In genomic region chr1:204491653-204492052, GRCh38 we compare ENCODE assay signal across 14 cellular contexts. TPM values are rescaled to one million over a fixed set of nuclear protein-coding genes. Genes with fewer than 3 reads are reported as not detected.
DNase-seq lines count a peak whose midpoint lies in the region; ATAC-seq and TF ChIP-seq lines count a peak whose summit lies in the region.
"Had no signal": no experiment of that assay in that cellular context is flagged by ENCODE, and none has a peak within 500 bp of the region (broad histone marks: within the 10 kb centered on the region; RNA-seq: fewer than 3 reads in every experiment).

No MANE protein-coding gene starts in this region.

- intact Hi-C loops in activated CD4-positive, alpha-beta T cell treated with anti-CD3 and anti-CD28 coated beads for 36 hours (cut with DNase I, micrococcal nuclease): no loop called here
- intact Hi-C loops in PC-9 (cut with micrococcal nuclease; ENCODE audit: unreplicated experiment): loop anchor here (10.0 kb wide), 1 partner anchor 417 kb away; the partner anchor contains the start of gene SOX13
- intact Hi-C loops in left lung (cut with DNase I): no loop called here
- intact Hi-C loops in head of caudate nucleus (cut with DNase I): no loop called here

- POLR2A ChIA-PET in activated CD4-positive, alpha-beta T cell treated with anti-CD3 and anti-CD28 coated beads for 36 hours (lab: Charles Lee): no interaction called here
- POLR2A ChIA-PET in PC-9 (lab: Charles Lee; ENCODE audit: unreplicated experiment): interaction anchor here (0.6 kb wide), 1 partner anchor 93 kb away, joined by 3 read pairs; no protein-coding TSS in a partner anchor

- no peaks in the 10 kb centered on the region for H3K9me2 ChIP-seq in PC-9 (ENCODE audit: insufficient read depth)

- BruUV-seq in PC-9 (replicated peaks; lab: Mats Ljungman, UMichigan): no TSS peak

- H3K36me3 Mint-ChIP-seq in activated CD4-positive, alpha-beta T cell treated with anti-CD3 and anti-CD28 coated beads for 36 hours (ENCODE audit: low read depth): peaks cover 11% of the 10 kb centered on the region
- H3K36me3 Mint-ChIP-seq in immature natural killer cell: peaks cover 3 to 6% (median 5%) of the 10 kb centered on the region in 3 donors
- H3K36me3 Mint-ChIP-seq in stimulated activated naive B cell treated with anti-CD40 and anti-IgM and Interleukin-4, amounts not matched to agents 10 μg/mL and 1 μg/mL and 100 μg/mL, for 72 hours: peaks cover 22 to 39% of the 10 kb centered on the region in 2 donors

- H3K79me2 ChIP-seq in PC-9 (ENCODE audit: low read depth): peaks cover 77% of the 10 kb centered on the region

- peak overlapping the region; percentile 92 for H3K27ac ChIP-seq in PC-9
- H3K27ac ChIP-seq in left lung: peak overlapping the region in 1 of 2 donors; percentile 93

- no peaks in the 10 kb centered on the region for H3K9me3 ChIP-seq in PC-9 (ENCODE audit: insufficient read depth, low read depth)
- H3K9me3 ChIP-seq in left lung: no peaks in the 10 kb centered on the region
- H3K9me3 ChIP-seq: suprapubic skin had no signal

- no peak overlapping the region for H2AFZ ChIP-seq in PC-9

- H3K9me3 Mint-ChIP-seq in activated CD4-positive, alpha-beta T cell treated with anti-CD3 and anti-CD28 coated beads for 36 hours (ENCODE audit: low read depth): no peaks in the 10 kb centered on the region
- no peaks in the 10 kb centered on the region for H3K9me3 Mint-ChIP-seq in immature natural killer cell
- no peaks in the 10 kb centered on the region for H3K9me3 Mint-ChIP-seq in stimulated activated naive B cell treated with anti-CD40 and anti-IgM and Interleukin-4, amounts not matched to agents 10 μg/mL and 1 μg/mL and 100 μg/mL, for 72 hours

- H3K4me3 Mint-ChIP-seq in activated CD4-positive, alpha-beta T cell treated with anti-CD3 and anti-CD28 coated beads for 36 hours: no peak overlapping the region
- peak overlapping the region in 3 of 5 donors; percentile 10 to 89 (median 30) for H3K4me3 Mint-ChIP-seq in immature natural killer cell
- peak overlapping the region; percentile 98 for H3K4me3 Mint-ChIP-seq in stimulated activated naive B cell treated with anti-CD40 and anti-IgM and Interleukin-4, amounts not matched to agents 10 μg/mL and 1 μg/mL and 100 μg/mL, for 72 hours

- H3K4me3 ChIP-seq in PC-9: peak overlapping the region; percentile 94
- no peak overlapping the region for H3K4me3 ChIP-seq in left lung

- ATAC-seq in activated CD4-positive, alpha-beta T cell treated with anti-CD3 and anti-CD28 coated beads for 36 hours: no peak
- ATAC-seq in stimulated activated naive B cell treated with anti-CD40 and anti-IgM and Interleukin-4, amounts not matched to agents 10 μg/mL and 1 μg/mL and 100 μg/mL, for 72 hours (replicated peaks): no peak
- no peak for ATAC-seq in left lung

- H3F3A ChIP-seq in PC-9 (ENCODE audit: insufficient read depth, low read depth): peaks cover 37% of the 10 kb centered on the region

- H3K4me1 Mint-ChIP-seq in activated CD4-positive, alpha-beta T cell treated with anti-CD3 and anti-CD28 coated beads for 36 hours: peaks cover 65% of the 10 kb centered on the region
- peaks cover 51 to 52% of the 10 kb centered on the region in 2 donors for H3K4me1 Mint-ChIP-seq in immature natural killer cell
- peaks cover 54 to 77% of the 10 kb centered on the region in 2 donors for H3K4me1 Mint-ChIP-seq in stimulated activated naive B cell treated with anti-CD40 and anti-IgM and Interleukin-4, amounts not matched to agents 10 μg/mL and 1 μg/mL and 100 μg/mL, for 72 hours

- H4K20me1 ChIP-seq in PC-9 (ENCODE audit: insufficient read depth): peaks cover 9% of the 10 kb centered on the region

- CTCF ChIA-PET in activated CD4-positive, alpha-beta T cell treated with anti-CD3 and anti-CD28 coated beads for 36 hours (lab: Charles Lee): interaction anchor here (0.6 to 18.6 kb wide), 8 partner anchors 9 to 221 kb away, joined by 3 to 910 read pairs (median 4); no protein-coding TSS in a partner anchor
- CTCF ChIA-PET in PC-9 (lab: Charles Lee): interaction anchor here (3.6 kb wide), 1 partner anchor 44 kb away, joined by 27 read pairs; no protein-coding TSS in a partner anchor

- TF ChIP-seq CTCF in PC-9 (conservative IDR thresholded peaks at IDR 0.05): no peak
- TF ChIP-seq CTCF in left lung (IDR thresholded peaks at IDR 0.05): no peak

- H3K27me3 Mint-ChIP-seq in activated CD4-positive, alpha-beta T cell treated with anti-CD3 and anti-CD28 coated beads for 36 hours: no peaks in the 10 kb centered on the region
- peaks cover 0 to 6% (median 6%) of the 10 kb centered on the region in 3 donors for H3K27me3 Mint-ChIP-seq in immature natural killer cell (ENCODE audit: low read depth in 3 of 3)
- no peaks in the 10 kb centered on the region for H3K27me3 Mint-ChIP-seq in stimulated activated naive B cell treated with anti-CD40 and anti-IgM and Interleukin-4, amounts not matched to agents 10 μg/mL and 1 μg/mL and 100 μg/mL, for 72 hours

- no peaks in the 10 kb centered on the region for H3K27me3 ChIP-seq in PC-9 (ENCODE audit: insufficient read depth, low read depth)
- peaks cover 0 to 23% of the 10 kb centered on the region in 2 donors for H3K27me3 ChIP-seq in left lung
- H3K27me3 ChIP-seq: suprapubic skin had no signal

- peak overlapping the region; percentile 96 for H3K4me2 ChIP-seq in PC-9

- peak overlapping the region; percentile 49 for H3K27ac Mint-ChIP-seq in activated CD4-positive, alpha-beta T cell treated with anti-CD3 and anti-CD28 coated beads for 36 hours
- H3K27ac Mint-ChIP-seq in immature natural killer cell: peak overlapping the region in 3 of 6 donors; percentile 24 to 48 (median 28)
- H3K27ac Mint-ChIP-seq in stimulated activated naive B cell treated with anti-CD40 and anti-IgM and Interleukin-4, amounts not matched to agents 10 μg/mL and 1 μg/mL and 100 μg/mL, for 72 hours: no peak overlapping the region

- peaks cover 27% of the 10 kb centered on the region; the same call in 1 of the 2 replicates for H3K36me3 ChIP-seq in PC-9 (ENCODE audit: low read depth)
- H3K36me3 ChIP-seq in left lung: no peaks in the 10 kb centered on the region
- H3K36me3 ChIP-seq: suprapubic skin had no signal

- DNase-seq in activated CD4-positive, alpha-beta T cell treated with anti-CD3 and anti-CD28 coated beads for 36 hours: no peak
- DNase-seq in activated CD4-positive, alpha-beta T cell treated with anti-CD3 and anti-CD28 coated beads for 1 hour: no peak
- DNase-seq in PC-9 (no peak), immature natural killer cell (no peak), left lung (no peak), head of caudate nucleus (no peak), SW 1271 (lab: John Stamatoyannopoulos, UW) (no peak)
- DNase-seq in stimulated activated naive B cell treated with anti-CD40 and anti-IgM and Interleukin-4, amounts not matched to agents 10 μg/mL and 1 μg/mL and 100 μg/mL, for 72 hours: no peak
- DNase-seq: DMS153, hippocampal formation, mammary epithelial cell, NCI-H2171, OCI-M1 had no signal

- H3K4me1 ChIP-seq in PC-9 (replicated peaks; ENCODE audit: insufficient read depth): peaks cover 47% of the 10 kb centered on the region
- peaks cover 14 to 35% of the 10 kb centered on the region in 2 donors for H3K4me1 ChIP-seq in left lung

RNA-seq across cellular contexts. Expression of gene PIK3C2B, which starts 3.0 kb away (rescaled TPM):
- total RNA-seq in activated CD4-positive, alpha-beta T cell treated with anti-CD3 and anti-CD28 coated beads for 36 hours: 10 to 100 TPM; 38.2 to 44.0 TPM
- total RNA-seq in PC-9 (2021) (51.6 and 52.4 TPM in 2 replicates), left lung (10 to 100 TPM; 26.5 to 42.6 TPM)
- polyA plus RNA-seq in immature natural killer cell: 1 to 10 TPM in 2 of 3 donors, not detected in 1; 1.4 to 2.3 TPM

RNA-seq across cellular contexts. Expression of gene MDM4, which starts 24.6 kb away (rescaled TPM):
- 10 to 100 TPM; 89.1 to 94.6 TPM for total RNA-seq in activated CD4-positive, alpha-beta T cell treated with anti-CD3 and anti-CD28 coated beads for 36 hours
- 69.2 and 82.6 TPM in 2 replicates for total RNA-seq in PC-9 (2021)
- polyA plus RNA-seq in immature natural killer cell: 10 to 100 TPM in 1 of 3 donors, 1 to 10 TPM in 2; 4.6 to 22.6 (median 8.3) TPM
- 10 to 100 TPM; 46.7 to 82.1 TPM for total RNA-seq in left lung
